In genomic region chr4:1382776-1383727, GRCh38 we compare ENCODE assay signal across 13 cellular contexts. TPM values are rescaled to one million over a fixed set of nuclear protein-coding genes. Genes with fewer than 3 reads are reported as not detected.
"Had no signal": no experiment of that assay in that cellular context is flagged by ENCODE, and none has a peak within 500 bp of the region (broad histone marks: within the 10 kb centered on the region; RNA-seq: fewer than 3 reads in every experiment).

No MANE protein-coding gene starts in this region.

- H3K9me3 Mint-ChIP-seq: stimulated activated naive CD8-positive, alpha-beta T cell treated with anti-CD3 and anti-CD28 coated beads, Interleukin-15, amount 100 ng/mL, for 72 hours had no signal

- H3K4me1 Mint-ChIP-seq: stimulated activated naive CD8-positive, alpha-beta T cell treated with anti-CD3 and anti-CD28 coated beads, Interleukin-15, amount 100 ng/mL, for 72 hours had no signal

- H3K27ac ChIP-seq: cardiac muscle cell, hepatocyte had no signal

- H3K27me3 ChIP-seq: cardiac muscle cell, hepatocyte had no signal

- ATAC-seq: activated CD4-positive, CD25-positive, alpha-beta regulatory T cell treated with anti-CD3 and anti-CD28 coated beads, Interleukin-2, amount 50 U/mL, for 24 hours; stimulated activated naive CD8-positive, alpha-beta T cell treated with anti-CD3 and anti-CD28 coated beads, Interleukin-15, amount 100 ng/mL, for 72 hours had no signal

- DNase-seq: activated naive CD4-positive, alpha-beta T cell; activated T-cell treated with anti-CD3 and anti-CD28 coated beads for 4 hours; stimulated activated naive CD8-positive, alpha-beta T cell treated with anti-CD3 and anti-CD28 coated beads, Interleukin-15, amount 100 ng/mL, for 72 hours had no signal

- H3K4me3 ChIP-seq: cardiac muscle cell, hepatocyte had no signal

- H3K36me3 ChIP-seq: cardiac muscle cell had no signal

- H3K27me3 Mint-ChIP-seq: stimulated activated naive CD8-positive, alpha-beta T cell treated with anti-CD3 and anti-CD28 coated beads, Interleukin-15, amount 100 ng/mL, for 72 hours; type B pancreatic cell had no signal

- H3K27ac Mint-ChIP-seq: type B pancreatic cell had no signal

- H3K4me3 Mint-ChIP-seq: stimulated activated naive CD8-positive, alpha-beta T cell treated with anti-CD3 and anti-CD28 coated beads, Interleukin-15, amount 100 ng/mL, for 72 hours; type B pancreatic cell had no signal

RNA-seq across cellular contexts. Expression of gene NKX1-1, which starts 23.2 kb away (rescaled TPM):
- total RNA-seq: activated CD8-positive, alpha-beta memory T cell treated with anti-CD3 and anti-CD28 coated beads for 36 hours; cardiac muscle cell; hepatocyte; kidney epithelial cell; lower leg skin; temporal lobe had no signal
- polyA plus RNA-seq: adipose tissue, cardiac muscle cell, esophagus, hepatocyte had no signal
